ENCODE assay signal across 2 cellular contexts in genomic region chr7:74092321-74092963, GRCh38.
TF ChIP-seq lines count a peak whose summit lies in the region.

No MANE protein-coding gene starts in this region.

TF ChIP-seq in liver, 16 proteins besides CTCF, POLR2A, EP300 and RAD21 (continued from another document):
- TF ChIP-seq MAX (IDR thresholded peaks at IDR 0.05): no peak
- no peak for TF ChIP-seq HNF4G (IDR thresholded peaks at IDR 0.05)
- TF ChIP-seq JUND (IDR thresholded peaks at IDR 0.05): no peak
- no peak for TF ChIP-seq TAF1 (conservative IDR thresholded peaks at IDR 0.05)
- TF ChIP-seq EGR1 (IDR thresholded peaks at IDR 0.05; ENCODE audit: low read depth in 2 of 2): no peak
- no peak for TF ChIP-seq ZBTB33 (IDR thresholded peaks at IDR 0.05)
- TF ChIP-seq FOXA2 (IDR thresholded peaks at IDR 0.05): no peak
- no peak for TF ChIP-seq YY1 (IDR thresholded peaks at IDR 0.05)
- no peak for TF ChIP-seq GABPA (IDR thresholded peaks at IDR 0.05 in 1 of 2, conservative IDR thresholded peaks at IDR 0.05 in 1 of 2)
- TF ChIP-seq RXRA (IDR thresholded peaks at IDR 0.05): no peak
- no peak for TF ChIP-seq HNF4A (conservative IDR thresholded peaks at IDR 0.05)

TF ChIP-seq in HepG2, 621 proteins besides CTCF, POLR2A, EP300 and RAD21 (continued from another document):
- TF ChIP-seq ZNF280D (CRISPR knock-in tag; IDR thresholded peaks at IDR 0.05) (no peak), SCMH1 (CRISPR knock-in tag; IDR thresholded peaks at IDR 0.05; ENCODE audit: borderline replicate concordance) (no peak), NFKBIZ (CRISPR knock-in tag; IDR thresholded peaks at IDR 0.05) (no peak), FOXC1 (CRISPR knock-in tag; IDR thresholded peaks at IDR 0.05; ENCODE audit: borderline replicate concordance) (no peak)
